9 cellular contexts compared by ENCODE assay signal in the genomic region with DNA sequence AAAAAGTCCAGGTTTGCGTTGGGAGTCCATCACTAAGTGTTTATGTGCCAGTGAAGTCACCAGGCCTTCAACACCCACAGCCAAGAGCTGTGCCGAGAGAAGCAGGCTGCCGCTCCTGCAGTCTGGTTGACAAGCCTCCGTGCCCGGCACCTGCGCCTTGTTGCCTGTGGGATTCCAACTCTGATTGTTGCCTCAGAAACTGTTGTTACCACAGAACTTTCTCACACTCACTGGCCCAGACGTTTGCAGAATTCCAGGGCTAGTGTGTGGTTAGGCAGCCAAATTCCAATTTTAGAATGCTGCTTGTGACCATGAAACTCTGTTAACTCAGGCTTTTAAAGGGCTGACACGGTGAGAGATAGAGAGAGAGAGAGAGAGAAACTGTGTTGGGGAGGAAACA.
DNase-seq lines count a peak whose midpoint lies in the region; ATAC-seq and TF ChIP-seq lines count a peak whose summit lies in the region.
"Had no signal": no experiment of that assay in that cellular context is flagged by ENCODE, and none has a peak within 500 bp of the region (broad histone marks: within the 10 kb centered on the region; RNA-seq: fewer than 3 reads in every experiment).

No MANE protein-coding gene starts in this region.

- TF ChIP-seq CTCF in astrocyte of the spinal cord (IDR thresholded peaks at IDR 0.05; ENCODE audit: low read depth, low read length) (no peak), psoas muscle (IDR thresholded peaks at IDR 0.05) (no peak)

- intact Hi-C loops in right cardiac atrium (cut with DNase I), result no loop called here
- intact Hi-C loops in psoas muscle (cut with DNase I), result loop anchor here (2.0 to 5.0 kb wide), 2 partner anchors 51 to 58 kb away; no protein-coding TSS in a partner anchor

- peak; percentile 90 to 92 for ATAC-seq in right cardiac atrium
- ATAC-seq in psoas muscle, result peak; percentile 85 to 93 (median 90)

- in situ Hi-C loops in astrocyte of the spinal cord (cut with HindIII; ENCODE audit: low sequenced_read_pairs), result no loop called here

- H3K9me3 ChIP-seq in right cardiac atrium (ENCODE audit: control insufficient read depth, low read length) (no peaks in the 10 kb centered on the region), psoas muscle (no peaks in the 10 kb centered on the region)

- no peak overlapping the region for H3K4me3 ChIP-seq in astrocyte of the spinal cord (ENCODE audit: low read depth, low read length)
- H3K4me3 ChIP-seq in right cardiac atrium (ENCODE audit: low read length), result no peak overlapping the region
- peak overlapping the region; percentile 10 for H3K4me3 ChIP-seq in psoas muscle

- peaks cover 8% of the 10 kb centered on the region for H3K4me1 ChIP-seq in right cardiac atrium (ENCODE audit: control insufficient read depth, insufficient read depth, low read length)
- peaks cover 33% of the 10 kb centered on the region for H3K4me1 ChIP-seq in psoas muscle

- H3K27me3 ChIP-seq in right cardiac atrium (ENCODE audit: control insufficient read depth, insufficient read depth), result no peaks in the 10 kb centered on the region
- no peaks in the 10 kb centered on the region for H3K27me3 ChIP-seq in psoas muscle (ENCODE audit: insufficient read depth in 3 of 3, low read length in 2 of 3)

- 31% methylated on average over 8 of the region's 8 CpGs for WGBS in right cardiac atrium
- WGBS in psoas muscle, 3 donors, result 18 to 35% (median 20%) methylated on average over 8 of the region's 8 CpGs

- peak overlapping the region; percentile 67 for H3K27ac ChIP-seq in right cardiac atrium (ENCODE audit: low read length)
- H3K27ac ChIP-seq in psoas muscle, result peak overlapping the region; percentile 67

- peak; percentile 80 for DNase-seq in EL
- peak; percentile 79 for DNase-seq in astrocyte of the spinal cord (ENCODE audit: low read depth, low spot score)
- peak; percentile 72 to 90 (median 86) for DNase-seq in right cardiac atrium
- DNase-seq in psoas muscle, result peak; percentile 62 to 87
- DNase-seq in mesenteric fat pad (ENCODE audit: low spot score), result no peak
- no peak for DNase-seq in activated T-cell treated with anti-CD3 and anti-CD28 coated beads, Interleukin-2, amount 50 U/mL, for 48 hours
- DNase-seq in activated naive CD4-positive, alpha-beta T cell treated with Interleukin-2 at 50 U/mL for 16 hours, result no peak
- no peak for DNase-seq in epidermal melanocyte (ENCODE audit: insufficient read length, low spot score)
- DNase-seq: activated naive CD4-positive, alpha-beta T cell treated with anti-CD3 and anti-CD28 coated beads for 36 hours had no signal

- H3K36me3 ChIP-seq in psoas muscle (ENCODE audit: insufficient read depth in 1 of 2, low read depth in 1 of 2), result no peaks in the 10 kb centered on the region

Comparison
In these comparisons a context has a peak if more than half of its experiments do, and no peak if none do; other contexts are left out.
1. DNase-seq: peak in EL (single experiment), astrocyte of the spinal cord (single experiment), right cardiac atrium (3 of 3) and psoas muscle (2 of 2); none in mesenteric fat pad (single experiment), activated T-cell treated with anti-CD3 and anti-CD28 coated beads, Interleukin-2, amount 50 U/mL, for 48 hours (0 of 2), activated naive CD4-positive, alpha-beta T cell treated with Interleukin-2 at 50 U/mL for 16 hours (single experiment) and epidermal melanocyte (single experiment).
2. intact Hi-C loops: an anchor here in psoas muscle (2.0 to 5.0 kb wide); none called in right cardiac atrium.